22 cellular contexts compared by ENCODE assay signal in genomic region chr6:25747477-25747876, GRCh38.
"Had no signal": no experiment of that assay in that cellular context is flagged by ENCODE, and none has a peak within 500 bp of the region (broad histone marks: within the 10 kb centered on the region; RNA-seq: fewer than 3 reads in every experiment).

No MANE protein-coding gene starts in this region.

- H3K27ac ChIP-seq: KMS-11, PC-9, SJCRH30 had no signal

- H3K9me3 ChIP-seq: Peyer's patch, SJCRH30 had no signal

- DNase-seq: Kasumi-1, MM.1S, NCI-H1048, NCI-H1105, NCI-H1417, NCI-H1436 treated with DMSO at 0.1 percent for 48 hours, NCI-H1694, NCI-H187 treated with DMSO at 0.1 percent for 48 hours, NCI-H2029 treated with DMSO at 0.1 percent for 48 hours, NCI-H2171 treated with DMSO at 0.1 percent for 48 hours, NCI-H345, NCI-H446 treated with DMSO at 0.1 percent for 48 hours, NCI-H510A treated with DMSO at 0.1 percent for 48 hours, NCI-H526, PC-9, SHP77 treated with DMSO at 0.1 percent for 48 hours, SJCRH30 had no signal

- ATAC-seq: K562, Right ventricle myocardium inferior, SK-N-SH treated with all-trans-retinoic acid at 6 μM for 48 hours had no signal

- H3K36me3 ChIP-seq: Peyer's patch, SJCRH30 had no signal

- H3K4me3 ChIP-seq: K562, PC-9, Peyer's patch, SJCRH30 had no signal

- H3K4me1 ChIP-seq: SJCRH30 had no signal

- H3K9ac ChIP-seq: KMS-11 had no signal

- H3K27me3 ChIP-seq: Peyer's patch, SJCRH30 had no signal
